Comparison of ENCODE assay signal across 8 cellular contexts in the genomic region with DNA sequence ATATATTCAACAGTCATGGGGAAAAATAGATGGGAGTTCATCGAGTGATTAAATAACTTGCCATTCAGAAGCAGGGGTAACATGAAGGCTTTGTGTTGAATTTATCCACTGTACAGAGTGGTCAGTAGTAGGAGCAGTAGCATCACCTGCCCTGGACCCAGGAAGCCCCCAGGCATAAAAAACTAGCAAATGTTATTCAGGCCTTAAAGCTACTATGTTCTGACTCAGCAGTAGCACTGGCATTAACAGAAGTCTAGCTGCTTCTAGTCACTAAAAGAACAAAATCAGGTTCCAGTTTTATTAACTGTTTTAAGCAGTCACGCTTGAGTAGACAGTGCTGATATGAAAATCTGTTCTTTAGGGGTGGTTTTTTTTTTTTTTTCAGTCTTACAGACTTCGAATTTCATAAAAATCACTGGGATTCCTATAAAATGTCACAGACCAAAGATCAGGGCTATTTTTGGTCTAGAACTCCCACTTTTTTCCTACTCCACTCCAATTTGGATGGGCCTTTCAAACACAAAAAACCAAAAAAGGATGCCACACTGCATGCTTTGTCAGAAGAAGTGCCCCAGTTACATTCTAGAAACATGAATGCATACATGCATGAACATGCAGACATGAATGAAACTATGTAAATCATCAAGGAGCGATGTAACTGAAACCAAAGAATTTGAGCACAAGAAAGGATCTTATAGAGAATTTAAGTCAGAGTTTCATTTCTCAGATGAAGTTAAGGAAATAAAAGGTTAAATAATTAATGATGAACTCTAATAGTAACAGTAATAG. TPM values are rescaled to one million over a fixed set of nuclear protein-coding genes. Genes with fewer than 3 reads are reported as not detected.
DNase-seq lines count a peak whose midpoint lies in the region; ATAC-seq, FAIRE-seq and TF ChIP-seq lines count a peak whose summit lies in the region.

No MANE protein-coding gene starts in this region.

- H3K27ac Mint-ChIP-seq in activated CD8-positive, alpha-beta T cell treated with anti-CD3 and anti-CD28 coated beads, Interleukin-2, amount 10 ng/mL, durations not matched to agents 7 days and 5 days = peak overlapping the region; percentile 83
- H3K27ac Mint-ChIP-seq in natural killer cell = peak overlapping the region; percentile 84 to 95

- TF ChIP-seq CTCF in natural killer cell (IDR thresholded peaks at IDR 0.05) (no peak), GM10266 (IDR thresholded peaks at IDR 0.05; ENCODE audit: control insufficient read depth, insufficient read depth, low read depth, missing control alignments) (no peak)

- peaks cover 18% of the 10 kb centered on the region for H3K9me3 Mint-ChIP-seq in activated CD8-positive, alpha-beta T cell treated with anti-CD3 and anti-CD28 coated beads, Interleukin-2, amount 10 ng/mL, durations not matched to agents 7 days and 5 days (ENCODE audit: insufficient read depth)
- no peaks in the 10 kb centered on the region for H3K9me3 Mint-ChIP-seq in natural killer cell

- no peak for FAIRE-seq in HTR-8/SVneo (lab: Jason Lieb, UNC)

- no peaks in the 10 kb centered on the region for H3K27me3 Mint-ChIP-seq in activated CD8-positive, alpha-beta T cell treated with anti-CD3 and anti-CD28 coated beads, Interleukin-2, amount 10 ng/mL, durations not matched to agents 7 days and 5 days (ENCODE audit: low read depth)
- H3K27me3 Mint-ChIP-seq in natural killer cell (ENCODE audit: low read depth in 2 of 2) = no peaks in the 10 kb centered on the region

- CTCF ChIA-PET in activated CD8-positive, alpha-beta T cell treated with anti-CD3 and anti-CD28 coated beads, Interleukin-2, amount 10 ng/mL, durations not matched to agents 7 days and 5 days (lab: Charles Lee) = interaction anchor here (0.6 to 8.1 kb wide), 40 partner anchors 8 to 599 kb away, joined by 3 to 131 read pairs (median 4); partner anchors contain the start of gene CDK6

- peaks cover 74% of the 10 kb centered on the region for H3K36me3 Mint-ChIP-seq in activated CD8-positive, alpha-beta T cell treated with anti-CD3 and anti-CD28 coated beads, Interleukin-2, amount 10 ng/mL, durations not matched to agents 7 days and 5 days (ENCODE audit: low read depth)
- H3K36me3 Mint-ChIP-seq in natural killer cell = no peaks in the 10 kb centered on the region

- H3K4me3 Mint-ChIP-seq in activated CD8-positive, alpha-beta T cell treated with anti-CD3 and anti-CD28 coated beads, Interleukin-2, amount 10 ng/mL, durations not matched to agents 7 days and 5 days = no peak overlapping the region
- H3K4me3 Mint-ChIP-seq in natural killer cell = no peak overlapping the region

- intact Hi-C loops in natural killer cell (cut with micrococcal nuclease) = loop anchor here (1.0 to 2.0 kb wide), 5 partner anchors 19 to 433 kb away; no protein-coding TSS in a partner anchor

- DNase-seq in activated CD8-positive, alpha-beta T cell treated with anti-CD3 and anti-CD28 coated beads, Interleukin-2, amount 10 ng/mL, durations not matched to agents 7 days and 5 days = no peak
- DNase-seq in natural killer cell (no peak), GM10266 (ENCODE audit: extremely low spot score) (no peak), HTR-8/SVneo (ENCODE audit: insufficient read length, low spot score) (no peak), C1 segment of cervical spinal cord (lab: John Stamatoyannopoulos, UW) (no peak)
- no peak for DNase-seq in activated CD8-positive, alpha-beta memory T cell treated with anti-CD3 and anti-CD28 coated beads, Interleukin-2, amount 50 U/mL, for 4 hours

- peak; percentile 57 for ATAC-seq in GM19043 (IDR thresholded peaks at IDR 0.05; ENCODE audit: low read depth, unreplicated experiment)
- peak; percentile 65 for ATAC-seq in HG02981 (IDR thresholded peaks at IDR 0.05; ENCODE audit: unreplicated experiment)
- ATAC-seq in activated CD8-positive, alpha-beta T cell treated with anti-CD3 and anti-CD28 coated beads, Interleukin-2, amount 10 ng/mL, durations not matched to agents 7 days and 5 days = peak; percentile 10
- no peak for ATAC-seq in natural killer cell

- POLR2A ChIA-PET in activated CD8-positive, alpha-beta T cell treated with anti-CD3 and anti-CD28 coated beads, Interleukin-2, amount 10 ng/mL, durations not matched to agents 7 days and 5 days (lab: Charles Lee) = interaction anchor here (0.7 to 4.5 kb wide), 8 partner anchors 10 to 210 kb away, joined by 3 to 38 read pairs (median 6); no protein-coding TSS in a partner anchor

- peaks cover 60% of the 10 kb centered on the region for H3K4me1 Mint-ChIP-seq in activated CD8-positive, alpha-beta T cell treated with anti-CD3 and anti-CD28 coated beads, Interleukin-2, amount 10 ng/mL, durations not matched to agents 7 days and 5 days (ENCODE audit: low read depth)
- peaks cover 45 to 48% of the 10 kb centered on the region in 2 donors for H3K4me1 Mint-ChIP-seq in natural killer cell

RNA-seq across cellular contexts. Expression of gene FAM133B, which starts 31.6 kb away (rescaled TPM):
- 10 to 100 TPM; 31.6 to 32.8 TPM for total RNA-seq in activated CD8-positive, alpha-beta T cell treated with anti-CD3 and anti-CD28 coated beads, Interleukin-2, amount 10 ng/mL, durations not matched to agents 7 days and 5 days
- 10 to 100 TPM; 68.5 to 75.1 (median 72.5) TPM for total RNA-seq in natural killer cell

Comparison
In these comparisons a context has a peak if more than half of its experiments do, and no peak if none do; other contexts are left out.
1. ATAC-seq: peak in GM19043 (single experiment), HG02981 (single experiment) and activated CD8-positive, alpha-beta T cell treated with anti-CD3 and anti-CD28 coated beads, Interleukin-2, amount 10 ng/mL, durations not matched to agents 7 days and 5 days (single experiment); none in natural killer cell (0 of 3).